Comparison of ENCODE assay signal across 1 cellular context in genomic region chr17:45307290-45308015, GRCh38.
TF ChIP-seq lines count a peak whose summit lies in the region.

No MANE protein-coding gene starts in this region.

TF ChIP-seq in GM12878, 131 proteins besides CTCF, POLR2A, EP300 and RAD21 (continued from another document and continues in another):
- peak; percentile 88 for TF ChIP-seq PML (IDR thresholded peaks at IDR 0.05; ENCODE audit: low read length)
- no peak for TF ChIP-seq STAT1 (conservative IDR thresholded peaks at IDR 0.05)
- peak; percentile 83 to 87; a peak in 3 of 4 replicates for TF ChIP-seq IKZF2 (IDR thresholded peaks at IDR 0.05)
- no peak for TF ChIP-seq HDAC6 (IDR thresholded peaks at IDR 0.05; ENCODE audit: unreplicated experiment)
- peak; percentile 57 for TF ChIP-seq MEF2B (IDR thresholded peaks at IDR 0.05; ENCODE audit: partially characterized antibody, poor library complexity, severe bottlenecking)
- no peak for TF ChIP-seq NR2C2 (IDR thresholded peaks at IDR 0.05; ENCODE audit: borderline replicate concordance, control insufficient read depth, insufficient read length, low read depth)
- TF ChIP-seq ASH2L (IDR thresholded peaks at IDR 0.05; ENCODE audit: borderline replicate concordance, low read depth) = no peak
- TF ChIP-seq ZSCAN29 (IDR thresholded peaks at IDR 0.05) = no peak
- TF ChIP-seq WRNIP1 (IDR thresholded peaks at IDR 0.05; ENCODE audit: borderline replicate concordance, low read depth, low read length) = no peak
- TF ChIP-seq CHD4 (IDR thresholded peaks at IDR 0.05) = no peak
- TF ChIP-seq, protein P1, sequence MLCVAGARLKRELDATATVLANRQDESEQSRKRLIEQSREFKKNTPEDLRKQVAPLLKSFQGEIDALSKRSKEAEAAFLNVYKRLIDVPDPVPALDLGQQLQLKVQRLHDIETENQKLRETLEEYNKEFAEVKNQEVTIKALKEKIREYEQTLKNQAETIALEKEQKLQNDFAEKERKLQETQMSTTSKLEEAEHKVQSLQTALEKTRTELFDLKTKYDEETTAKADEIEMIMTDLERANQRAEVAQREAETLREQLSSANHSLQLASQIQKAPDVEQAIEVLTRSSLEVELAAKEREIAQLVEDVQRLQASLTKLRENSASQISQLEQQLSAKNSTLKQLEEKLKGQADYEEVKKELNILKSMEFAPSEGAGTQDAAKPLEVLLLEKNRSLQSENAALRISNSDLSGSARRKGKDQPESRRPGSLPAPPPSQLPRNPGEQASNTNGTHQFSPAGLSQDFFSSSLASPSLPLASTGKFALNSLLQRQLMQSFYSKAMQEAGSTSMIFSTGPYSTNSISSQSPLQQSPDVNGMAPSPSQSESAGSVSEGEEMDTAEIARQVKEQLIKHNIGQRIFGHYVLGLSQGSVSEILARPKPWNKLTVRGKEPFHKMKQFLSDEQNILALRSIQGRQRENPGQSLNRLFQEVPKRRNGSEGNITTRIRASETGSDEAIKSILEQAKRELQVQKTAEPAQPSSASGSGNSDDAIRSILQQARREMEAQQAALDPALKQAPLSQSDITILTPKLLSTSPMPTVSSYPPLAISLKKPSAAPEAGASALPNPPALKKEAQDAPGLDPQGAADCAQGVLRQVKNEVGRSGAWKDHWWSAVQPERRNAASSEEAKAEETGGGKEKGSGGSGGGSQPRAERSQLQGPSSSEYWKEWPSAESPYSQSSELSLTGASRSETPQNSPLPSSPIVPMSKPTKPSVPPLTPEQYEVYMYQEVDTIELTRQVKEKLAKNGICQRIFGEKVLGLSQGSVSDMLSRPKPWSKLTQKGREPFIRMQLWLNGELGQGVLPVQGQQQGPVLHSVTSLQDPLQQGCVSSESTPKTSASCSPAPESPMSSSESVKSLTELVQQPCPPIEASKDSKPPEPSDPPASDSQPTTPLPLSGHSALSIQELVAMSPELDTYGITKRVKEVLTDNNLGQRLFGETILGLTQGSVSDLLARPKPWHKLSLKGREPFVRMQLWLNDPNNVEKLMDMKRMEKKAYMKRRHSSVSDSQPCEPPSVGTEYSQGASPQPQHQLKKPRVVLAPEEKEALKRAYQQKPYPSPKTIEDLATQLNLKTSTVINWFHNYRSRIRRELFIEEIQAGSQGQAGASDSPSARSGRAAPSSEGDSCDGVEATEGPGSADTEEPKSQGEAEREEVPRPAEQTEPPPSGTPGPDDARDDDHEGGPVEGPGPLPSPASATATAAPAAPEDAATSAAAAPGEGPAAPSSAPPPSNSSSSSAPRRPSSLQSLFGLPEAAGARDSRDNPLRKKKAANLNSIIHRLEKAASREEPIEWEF (IDR thresholded peaks at IDR 0.05; ENCODE audit: insufficient replicate concordance, low read depth, low read length) = no peak
- no peak for TF ChIP-seq NFXL1 (IDR thresholded peaks at IDR 0.05; ENCODE audit: borderline replicate concordance)
- no peak for TF ChIP-seq NFYA (IDR thresholded peaks at IDR 0.05; ENCODE audit: borderline replicate concordance, low read depth, low read length)
- peak in 1 of 2 experiments; percentile 65; a peak in 1 of 4 replicates for TF ChIP-seq ETV6 (conservative IDR thresholded peaks at IDR 0.05 in 1 of 2, IDR thresholded peaks at IDR 0.05 in 1 of 2; ENCODE audit: borderline replicate concordance in 1 of 2, low read depth in 1 of 2)
- TF ChIP-seq, protein P2, sequence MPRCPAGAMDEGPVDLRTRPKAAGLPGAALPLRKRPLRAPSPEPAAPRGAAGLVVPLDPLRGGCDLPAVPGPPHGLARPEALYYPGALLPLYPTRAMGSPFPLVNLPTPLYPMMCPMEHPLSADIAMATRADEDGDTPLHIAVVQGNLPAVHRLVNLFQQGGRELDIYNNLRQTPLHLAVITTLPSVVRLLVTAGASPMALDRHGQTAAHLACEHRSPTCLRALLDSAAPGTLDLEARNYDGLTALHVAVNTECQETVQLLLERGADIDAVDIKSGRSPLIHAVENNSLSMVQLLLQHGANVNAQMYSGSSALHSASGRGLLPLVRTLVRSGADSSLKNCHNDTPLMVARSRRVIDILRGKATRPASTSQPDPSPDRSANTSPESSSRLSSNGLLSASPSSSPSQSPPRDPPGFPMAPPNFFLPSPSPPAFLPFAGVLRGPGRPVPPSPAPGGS (IDR thresholded peaks at IDR 0.05; ENCODE audit: borderline replicate concordance, insufficient read depth, low read depth, low read length, poor library complexity, severe bottlenecking) = peak; percentile 56
- peak; percentile 91 for TF ChIP-seq BCL11A (IDR thresholded peaks at IDR 0.05; ENCODE audit: low read depth, low read length)
- TF ChIP-seq ZNF24 (IDR thresholded peaks at IDR 0.05) = no peak
- TF ChIP-seq, protein P3, sequence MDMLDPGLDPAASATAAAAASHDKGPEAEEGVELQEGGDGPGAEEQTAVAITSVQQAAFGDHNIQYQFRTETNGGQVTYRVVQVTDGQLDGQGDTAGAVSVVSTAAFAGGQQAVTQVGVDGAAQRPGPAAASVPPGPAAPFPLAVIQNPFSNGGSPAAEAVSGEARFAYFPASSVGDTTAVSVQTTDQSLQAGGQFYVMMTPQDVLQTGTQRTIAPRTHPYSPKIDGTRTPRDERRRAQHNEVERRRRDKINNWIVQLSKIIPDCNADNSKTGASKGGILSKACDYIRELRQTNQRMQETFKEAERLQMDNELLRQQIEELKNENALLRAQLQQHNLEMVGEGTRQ (IDR thresholded peaks at IDR 0.05; ENCODE audit: borderline replicate concordance, low read depth, low read length) = no peak
- TF ChIP-seq, protein P4, sequence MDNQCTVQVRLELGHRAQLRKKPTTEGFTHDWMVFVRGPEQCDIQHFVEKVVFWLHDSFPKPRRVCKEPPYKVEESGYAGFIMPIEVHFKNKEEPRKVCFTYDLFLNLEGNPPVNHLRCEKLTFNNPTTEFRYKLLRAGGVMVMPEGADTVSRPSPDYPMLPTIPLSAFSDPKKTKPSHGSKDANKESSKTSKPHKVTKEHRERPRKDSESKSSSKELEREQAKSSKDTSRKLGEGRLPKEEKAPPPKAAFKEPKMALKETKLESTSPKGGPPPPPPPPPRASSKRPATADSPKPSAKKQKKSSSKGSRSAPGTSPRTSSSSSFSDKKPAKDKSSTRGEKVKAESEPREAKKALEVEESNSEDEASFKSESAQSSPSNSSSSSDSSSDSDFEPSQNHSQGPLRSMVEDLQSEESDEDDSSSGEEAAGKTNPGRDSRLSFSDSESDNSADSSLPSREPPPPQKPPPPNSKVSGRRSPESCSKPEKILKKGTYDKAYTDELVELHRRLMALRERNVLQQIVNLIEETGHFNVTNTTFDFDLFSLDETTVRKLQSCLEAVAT (IDR thresholded peaks at IDR 0.05) = 0 out of 2 replicates have a peak, but pooled peaks have one; percentile 21
- TF ChIP-seq POU2F2 (IDR thresholded peaks at IDR 0.05; ENCODE audit: borderline replicate concordance, low read depth, low read length) = no peak
- peak; percentile 93 for TF ChIP-seq DPF2 (IDR thresholded peaks at IDR 0.05)
- TF ChIP-seq CBFB (IDR thresholded peaks at IDR 0.05; ENCODE audit: low read depth) = no peak
- TF ChIP-seq, protein P5, sequence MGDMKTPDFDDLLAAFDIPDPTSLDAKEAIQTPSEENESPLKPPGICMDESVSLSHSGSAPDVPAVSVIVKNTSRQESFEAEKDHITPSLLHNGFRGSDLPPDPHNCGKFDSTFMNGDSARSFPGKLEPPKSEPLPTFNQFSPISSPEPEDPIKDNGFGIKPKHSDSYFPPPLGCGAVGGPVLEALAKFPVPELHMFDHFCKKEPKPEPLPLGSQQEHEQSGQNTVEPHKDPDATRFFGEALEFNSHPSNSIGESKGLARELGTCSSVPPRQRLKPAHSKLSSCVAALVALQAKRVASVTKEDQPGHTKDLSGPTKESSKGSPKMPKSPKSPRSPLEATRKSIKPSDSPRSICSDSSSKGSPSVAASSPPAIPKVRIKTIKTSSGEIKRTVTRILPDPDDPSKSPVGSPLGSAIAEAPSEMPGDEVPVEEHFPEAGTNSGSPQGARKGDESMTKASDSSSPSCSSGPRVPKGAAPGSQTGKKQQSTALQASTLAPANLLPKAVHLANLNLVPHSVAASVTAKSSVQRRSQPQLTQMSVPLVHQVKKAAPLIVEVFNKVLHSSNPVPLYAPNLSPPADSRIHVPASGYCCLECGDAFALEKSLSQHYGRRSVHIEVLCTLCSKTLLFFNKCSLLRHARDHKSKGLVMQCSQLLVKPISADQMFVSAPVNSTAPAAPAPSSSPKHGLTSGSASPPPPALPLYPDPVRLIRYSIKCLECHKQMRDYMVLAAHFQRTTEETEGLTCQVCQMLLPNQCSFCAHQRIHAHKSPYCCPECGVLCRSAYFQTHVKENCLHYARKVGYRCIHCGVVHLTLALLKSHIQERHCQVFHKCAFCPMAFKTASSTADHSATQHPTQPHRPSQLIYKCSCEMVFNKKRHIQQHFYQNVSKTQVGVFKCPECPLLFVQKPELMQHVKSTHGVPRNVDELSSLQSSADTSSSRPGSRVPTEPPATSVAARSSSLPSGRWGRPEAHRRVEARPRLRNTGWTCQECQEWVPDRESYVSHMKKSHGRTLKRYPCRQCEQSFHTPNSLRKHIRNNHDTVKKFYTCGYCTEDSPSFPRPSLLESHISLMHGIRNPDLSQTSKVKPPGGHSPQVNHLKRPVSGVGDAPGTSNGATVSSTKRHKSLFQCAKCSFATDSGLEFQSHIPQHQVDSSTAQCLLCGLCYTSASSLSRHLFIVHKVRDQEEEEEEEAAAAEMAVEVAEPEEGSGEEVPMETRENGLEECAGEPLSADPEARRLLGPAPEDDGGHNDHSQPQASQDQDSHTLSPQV (IDR thresholded peaks at IDR 0.05) = no peak
- no peak for TF ChIP-seq ATF3 (IDR thresholded peaks at IDR 0.05; ENCODE audit: borderline replicate concordance, extremely low read depth, low read depth, low read length)
- no peak for TF ChIP-seq TBL1XR1 (IDR thresholded peaks at IDR 0.05; ENCODE audit: low read depth, low read length)
- peak; percentile 96 for TF ChIP-seq JUNB (IDR thresholded peaks at IDR 0.05)
- no peak for TF ChIP-seq KAT2A (conservative IDR thresholded peaks at IDR 0.05; ENCODE audit: control insufficient read depth, low read depth, low read length)
- TF ChIP-seq MXI1 (IDR thresholded peaks at IDR 0.05; ENCODE audit: low read depth, low read length) = no peak; the same call in none of the 2 replicates
- no peak for TF ChIP-seq EZH2 (IDR thresholded peaks at IDR 0.05; ENCODE audit: borderline replicate concordance, control insufficient read depth, low read depth, low read length)
- no peak for TF ChIP-seq SUPT20H (IDR thresholded peaks at IDR 0.05; ENCODE audit: borderline replicate concordance, control insufficient read depth, low read depth, low read length)
- no peak for TF ChIP-seq RB1 (IDR thresholded peaks at IDR 0.05; ENCODE audit: borderline replicate concordance)
- TF ChIP-seq, protein P6, sequence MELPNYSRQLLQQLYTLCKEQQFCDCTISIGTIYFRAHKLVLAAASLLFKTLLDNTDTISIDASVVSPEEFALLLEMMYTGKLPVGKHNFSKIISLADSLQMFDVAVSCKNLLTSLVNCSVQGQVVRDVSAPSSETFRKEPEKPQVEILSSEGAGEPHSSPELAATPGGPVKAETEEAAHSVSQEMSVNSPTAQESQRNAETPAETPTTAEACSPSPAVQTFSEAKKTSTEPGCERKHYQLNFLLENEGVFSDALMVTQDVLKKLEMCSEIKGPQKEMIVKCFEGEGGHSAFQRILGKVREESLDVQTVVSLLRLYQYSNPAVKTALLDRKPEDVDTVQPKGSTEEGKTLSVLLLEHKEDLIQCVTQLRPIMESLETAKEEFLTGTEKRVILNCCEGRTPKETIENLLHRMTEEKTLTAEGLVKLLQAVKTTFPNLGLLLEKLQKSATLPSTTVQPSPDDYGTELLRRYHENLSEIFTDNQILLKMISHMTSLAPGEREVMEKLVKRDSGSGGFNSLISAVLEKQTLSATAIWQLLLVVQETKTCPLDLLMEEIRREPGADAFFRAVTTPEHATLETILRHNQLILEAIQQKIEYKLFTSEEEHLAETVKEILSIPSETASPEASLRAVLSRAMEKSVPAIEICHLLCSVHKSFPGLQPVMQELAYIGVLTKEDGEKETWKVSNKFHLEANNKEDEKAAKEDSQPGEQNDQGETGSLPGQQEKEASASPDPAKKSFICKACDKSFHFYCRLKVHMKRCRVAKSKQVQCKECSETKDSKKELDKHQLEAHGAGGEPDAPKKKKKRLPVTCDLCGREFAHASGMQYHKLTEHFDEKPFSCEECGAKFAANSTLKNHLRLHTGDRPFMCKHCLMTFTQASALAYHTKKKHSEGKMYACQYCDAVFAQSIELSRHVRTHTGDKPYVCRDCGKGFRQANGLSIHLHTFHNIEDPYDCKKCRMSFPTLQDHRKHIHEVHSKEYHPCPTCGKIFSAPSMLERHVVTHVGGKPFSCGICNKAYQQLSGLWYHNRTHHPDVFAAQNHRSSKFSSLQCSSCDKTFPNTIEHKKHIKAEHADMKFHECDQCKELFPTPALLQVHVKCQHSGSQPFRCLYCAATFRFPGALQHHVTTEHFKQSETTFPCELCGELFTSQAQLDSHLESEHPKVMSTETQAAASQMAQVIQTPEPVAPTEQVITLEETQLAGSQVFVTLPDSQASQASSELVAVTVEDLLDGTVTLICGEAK (IDR thresholded peaks at IDR 0.05; ENCODE audit: borderline replicate concordance) = no peak
- TF ChIP-seq SIN3A (IDR thresholded peaks at IDR 0.05; ENCODE audit: low read depth, low read length) = 0 out of 2 replicates have a peak, but pooled peaks have one; percentile 29
- no peak for TF ChIP-seq E4F1 (IDR thresholded peaks at IDR 0.05; ENCODE audit: borderline replicate concordance, partially characterized antibody)
